Comparison of ENCODE assay signal across 20 cellular contexts in genomic region chr6:25537349-25538018, GRCh38.
DNase-seq lines count a peak whose midpoint lies in the region; ATAC-seq, FAIRE-seq and TF ChIP-seq lines count a peak whose summit lies in the region.
"Had no signal": no experiment of that assay in that cellular context is flagged by ENCODE, and none has a peak within 500 bp of the region (broad histone marks: within the 10 kb centered on the region; RNA-seq: fewer than 3 reads in every experiment).

No MANE protein-coding gene starts in this region.

- no peak overlapping the region for H3K4me3 ChIP-seq in GM23338
- H3K4me3 ChIP-seq in keratinocyte (ENCODE audit: control insufficient read depth in 2 of 3, extremely low read depth in 1 of 3, insufficient read depth in 2 of 3, low read depth in 1 of 3, low read length in 3 of 3): no peak overlapping the region
- no peak overlapping the region for H3K4me3 ChIP-seq in smooth muscle cell
- no peak overlapping the region for H3K4me3 ChIP-seq in BE2C (ENCODE audit: low read depth, low read length)
- H3K4me3 ChIP-seq: left lung, pancreas, vagina had no signal

- H3K4me1 ChIP-seq in GM23338 (ENCODE audit: insufficient read depth) (peaks cover 4% of the 10 kb centered on the region; the same call in 1 of the 2 replicates), keratinocyte (ENCODE audit: control insufficient read depth, extremely low read depth, insufficient read depth, low read length) (no peaks in the 10 kb centered on the region), smooth muscle cell (ENCODE audit: low read depth) (peaks cover 3% of the 10 kb centered on the region), BE2C (no peaks in the 10 kb centered on the region)
- H3K4me1 ChIP-seq: Caco-2, left lung, pancreas, vagina had no signal

- dilution Hi-C loops in keratinocyte (cut with MboI; ENCODE audit: extremely low pct_ligation_motif_present, low sequenced_read_pairs): no loop called here

- FAIRE-seq in keratinocyte (lab: Jason Lieb, UNC): peak; percentile 43
- FAIRE-seq: pancreas had no signal

- H3K9me1 ChIP-seq in keratinocyte (ENCODE audit: control insufficient read depth, extremely low read depth, insufficient read depth, low read length): no peaks in the 10 kb centered on the region

- H3K9ac ChIP-seq in keratinocyte (ENCODE audit: control insufficient read depth, extremely low read depth, insufficient read depth, low read length): no peak overlapping the region
- H3K9ac ChIP-seq in smooth muscle cell (ENCODE audit: low read depth): no peak overlapping the region
- H3K9ac ChIP-seq: KMS-11 had no signal

- H4K20me1 ChIP-seq in GM23338 (replicated peaks; ENCODE audit: insufficient read depth): no peaks in the 10 kb centered on the region
- H4K20me1 ChIP-seq in keratinocyte (ENCODE audit: control insufficient read depth, extremely low read depth, insufficient read depth, low read length): no peaks in the 10 kb centered on the region
- no peaks in the 10 kb centered on the region for H4K20me1 ChIP-seq in smooth muscle cell (ENCODE audit: low read depth)

- H3F3A ChIP-seq in GM23338 (replicated peaks; ENCODE audit: low read depth): no peaks in the 10 kb centered on the region
- H3F3A ChIP-seq in smooth muscle cell (ENCODE audit: low read depth): peaks cover 5% of the 10 kb centered on the region

- H3K9me3 ChIP-seq in keratinocyte (ENCODE audit: control insufficient read depth, low read depth, low read length) (no peaks in the 10 kb centered on the region), smooth muscle cell (replicated peaks; ENCODE audit: low read depth) (no peaks in the 10 kb centered on the region), BE2C (no peaks in the 10 kb centered on the region)
- H3K9me3 ChIP-seq: Caco-2, left lung, pancreas, vagina had no signal

- peak overlapping the region; percentile 22; the same call in 1 of the 2 replicates for H3K27ac Mint-ChIP-seq in GM23338
- H3K27ac Mint-ChIP-seq: activated CD4-positive, alpha-beta memory T cell treated with anti-CD3 and anti-CD28 coated beads for 36 hours; activated naive CD4-positive, alpha-beta T cell treated with anti-CD3 and anti-CD28 coated beads for 36 hours; effector memory CD8-positive, alpha-beta T cell had no signal

- H3K4me3 Mint-ChIP-seq in GM23338: no peak overlapping the region
- H3K4me3 Mint-ChIP-seq: activated CD4-positive, alpha-beta memory T cell treated with anti-CD3 and anti-CD28 coated beads for 36 hours; activated naive CD4-positive, alpha-beta T cell treated with anti-CD3 and anti-CD28 coated beads for 36 hours; effector memory CD8-positive, alpha-beta T cell had no signal

- H2AFZ ChIP-seq in GM23338: no peak overlapping the region
- H2AFZ ChIP-seq in keratinocyte (ENCODE audit: control insufficient read depth, low read length): no peak overlapping the region
- peak overlapping the region; percentile 10 for H2AFZ ChIP-seq in smooth muscle cell (ENCODE audit: low read depth)

- H3K4me2 ChIP-seq in GM23338: no peak overlapping the region
- no peak overlapping the region for H3K4me2 ChIP-seq in keratinocyte (ENCODE audit: control insufficient read depth, extremely low read depth, insufficient read depth, low read depth, low read length)
- H3K4me2 ChIP-seq in smooth muscle cell: peak overlapping the region; percentile 53
- H3K4me2 ChIP-seq: KMS-11 had no signal

- H3K9me3 Mint-ChIP-seq in GM23338: no peaks in the 10 kb centered on the region
- H3K9me3 Mint-ChIP-seq: activated CD4-positive, alpha-beta memory T cell treated with anti-CD3 and anti-CD28 coated beads for 36 hours; activated naive CD4-positive, alpha-beta T cell treated with anti-CD3 and anti-CD28 coated beads for 36 hours; effector memory CD8-positive, alpha-beta T cell had no signal

- TF ChIP-seq CTCF in GM23338 (conservative IDR thresholded peaks at IDR 0.05; ENCODE audit: low read depth in 2 of 2): no peak
- TF ChIP-seq CTCF in keratinocyte (optimal IDR thresholded peaks at IDR 0.05 in 1 of 3, IDR thresholded peaks at IDR 0.05 in 1 of 3, conservative IDR thresholded peaks at IDR 0.05 in 1 of 3; ENCODE audit: extremely low read depth in 1 of 3, insufficient read depth in 2 of 3, low read length in 3 of 3): no peak
- TF ChIP-seq CTCF in smooth muscle cell (IDR thresholded peaks at IDR 0.05; ENCODE audit: borderline replicate concordance, insufficient read depth, poor library complexity, severe bottlenecking): no peak
- TF ChIP-seq CTCF in BE2C (IDR thresholded peaks at IDR 0.05; ENCODE audit: low read depth, low read length): no peak

- no peaks in the 10 kb centered on the region for H3K27me3 Mint-ChIP-seq in GM23338 (ENCODE audit: insufficient read depth, low read depth, poor library complexity)
- H3K27me3 Mint-ChIP-seq: activated CD4-positive, alpha-beta memory T cell treated with anti-CD3 and anti-CD28 coated beads for 36 hours had no signal

- ATAC-seq in GM23338: no peak
- ATAC-seq: effector memory CD8-positive, alpha-beta T cell; left lung; pancreas had no signal

- no peak overlapping the region for H3K27ac ChIP-seq in GM23338 (ENCODE audit: low read depth)
- H3K27ac ChIP-seq in keratinocyte (ENCODE audit: control insufficient read depth, insufficient read depth, low read length): no peak overlapping the region
- H3K27ac ChIP-seq in smooth muscle cell (ENCODE audit: low read depth): peak overlapping the region; percentile 27
- H3K27ac ChIP-seq: HL-60, KMS-11, left lung, pancreas, vagina, VCaP had no signal

- 63% methylated on average over 8 of the region's 8 CpGs for whole genome bisulfite sequencing in smooth muscle cell (ENCODE audit: low lambda C conversion rate)

- DNase-seq in GM23338 (ENCODE audit: low spot score): no peak
- peak; percentile 86 for DNase-seq in amniotic epithelial cell (ENCODE audit: low read depth)
- DNase-seq in keratinocyte (ENCODE audit: low read depth, low spot score): no peak
- DNase-seq in smooth muscle cell (lab: John Stamatoyannopoulos, UW; ENCODE audit: unreplicated experiment): no peak
- DNase-seq in NCI-H774 (lab: John Stamatoyannopoulos, UW): no peak
- DNase-seq in medulla oblongata (ENCODE audit: extremely low spot score): no peak
- DNase-seq in BE2C: no peak
- DNase-seq: activated CD4-positive, alpha-beta memory T cell treated with anti-CD3 and anti-CD28 coated beads for 36 hours; activated naive CD4-positive, alpha-beta T cell treated with anti-CD3 and anti-CD28 coated beads for 36 hours; aorta; Caco-2; effector memory CD8-positive, alpha-beta T cell; left lung; NCI-H1417; NCI-H2171; pancreas had no signal

- H3K36me3 ChIP-seq in GM23338 (ENCODE audit: insufficient read depth) (no peaks in the 10 kb centered on the region; the same call in 1 of the 2 replicates), keratinocyte (ENCODE audit: control insufficient read depth in 2 of 2, extremely low read depth in 1 of 2, insufficient read depth in 2 of 2, low read length in 2 of 2) (peaks cover 3 to 4% of the 10 kb centered on the region in 2 experiments), smooth muscle cell (ENCODE audit: low read depth) (no peaks in the 10 kb centered on the region), BE2C (no peaks in the 10 kb centered on the region)
- H3K36me3 ChIP-seq: left lung, pancreas had no signal

- no peaks in the 10 kb centered on the region for H3K9me2 ChIP-seq in GM23338 (ENCODE audit: insufficient read depth)

- no peaks in the 10 kb centered on the region for H3K79me2 ChIP-seq in GM23338 (replicated peaks; ENCODE audit: insufficient read depth)
- no peaks in the 10 kb centered on the region for H3K79me2 ChIP-seq in keratinocyte (ENCODE audit: control insufficient read depth, insufficient read depth, low read length)
- no peaks in the 10 kb centered on the region for H3K79me2 ChIP-seq in smooth muscle cell (ENCODE audit: low read depth)

- peaks cover 8% of the 10 kb centered on the region; the same call in 1 of the 3 replicates for H3K4me1 Mint-ChIP-seq in GM23338

- H3K36me3 Mint-ChIP-seq in GM23338 (ENCODE audit: low read depth): peaks cover 19% of the 10 kb centered on the region; the same call in 2 of the 3 replicates

- H3K27me3 ChIP-seq in GM23338 (ENCODE audit: insufficient read depth) (no peaks in the 10 kb centered on the region), keratinocyte (ENCODE audit: control insufficient read depth, extremely low read depth, insufficient read depth, low read length) (no peaks in the 10 kb centered on the region), smooth muscle cell (ENCODE audit: low read depth) (no peaks in the 10 kb centered on the region), BE2C (no peaks in the 10 kb centered on the region)
- H3K27me3 ChIP-seq: left lung, pancreas, vagina had no signal

TF ChIP-seq in GM23338, 12 proteins besides CTCF, POLR2A, EP300 and RAD21 (continues in another document):
- TF ChIP-seq POLR2AphosphoS5 (IDR thresholded peaks at IDR 0.05; ENCODE audit: low read depth) (no peak), CREB1 (CRISPR knock-in tag; IDR thresholded peaks at IDR 0.05; ENCODE audit: low read depth) (no peak), ETS1 (IDR thresholded peaks at IDR 0.05) (no peak), STAT1 (IDR thresholded peaks at IDR 0.05; ENCODE audit: unreplicated experiment) (no peak), EZH2phosphoT487 (IDR thresholded peaks at IDR 0.05; ENCODE audit: unreplicated experiment) (no peak), JUNB (IDR thresholded peaks at IDR 0.05; ENCODE audit: unreplicated experiment) (no peak)
